1 cellular context compared by ENCODE assay signal in genomic region chr7:155298834-155299538, GRCh38.
TF ChIP-seq lines count a peak whose summit lies in the region.

No MANE protein-coding gene starts in this region.

TF ChIP-seq in K562, 482 proteins besides CTCF, POLR2A, EP300 and RAD21 (continued from another document and continues in another):
- no peak for TF ChIP-seq CHD7 (IDR thresholded peaks at IDR 0.05; ENCODE audit: low read depth, low read length)
- TF ChIP-seq GTF2F1 (IDR thresholded peaks at IDR 0.05; ENCODE audit: low read depth, low read length), result no peak
- no peak for TF ChIP-seq EHMT2 (IDR thresholded peaks at IDR 0.05)
- TF ChIP-seq DACH1 (IDR thresholded peaks at IDR 0.05; ENCODE audit: partially characterized antibody), result peak; percentile 26
- TF ChIP-seq FOXA3 (CRISPR knock-in tag; conservative IDR thresholded peaks at IDR 0.05 in 1 of 2, IDR thresholded peaks at IDR 0.05 in 1 of 2), result peak in 1 of 2 experiments; percentile 60; a peak in 2 of 4 replicates
- TF ChIP-seq OTX1 (CRISPR knock-in tag; IDR thresholded peaks at IDR 0.05), result 0 out of 2 replicates have a peak, but pooled peaks have one; percentile 52
- peak; percentile 1 for TF ChIP-seq ZFP36 (IDR thresholded peaks at IDR 0.05; ENCODE audit: low read depth, low read length, partially characterized antibody)
- TF ChIP-seq ZNF12 (CRISPR knock-in tag; IDR thresholded peaks at IDR 0.05), result no peak
- TF ChIP-seq CAMTA2 (CRISPR knock-in tag; conservative IDR thresholded peaks at IDR 0.05), result no peak
- TF ChIP-seq HDAC2 (IDR thresholded peaks at IDR 0.05), result peak; percentile 82
- TF ChIP-seq HNRNPUL1 (IDR thresholded peaks at IDR 0.05; ENCODE audit: low read length), result no peak
- TF ChIP-seq HBP1 (CRISPR knock-in tag; IDR thresholded peaks at IDR 0.05), result no peak
- TF ChIP-seq TEAD1 (CRISPR knock-in tag; IDR thresholded peaks at IDR 0.05), result 0 out of 4 replicates have a peak, but pooled peaks of 1 of the 2 experiments have one; percentile 35
- TF ChIP-seq BHLHE40 (IDR thresholded peaks at IDR 0.05; ENCODE audit: low read length), result peak; percentile 3; the same call in 1 of the 2 replicates
- TF ChIP-seq NRF1 (conservative IDR thresholded peaks at IDR 0.05 in 1 of 2, IDR thresholded peaks at IDR 0.05 in 1 of 2), result peak in 1 of 2 experiments; percentile 48; a peak in 1 of 4 replicates
- no peak for TF ChIP-seq ZNF561 (CRISPR knock-in tag; conservative IDR thresholded peaks at IDR 0.05)
- TF ChIP-seq KAT2B (IDR thresholded peaks at IDR 0.05; ENCODE audit: low read depth, low read length), result no peak
- TF ChIP-seq MLLT1 (IDR thresholded peaks at IDR 0.05), result 0 out of 4 replicates have a peak, but pooled peaks of 1 of the 2 experiments have one; percentile 27
- TF ChIP-seq ZNF253 (CRISPR knock-in tag; conservative IDR thresholded peaks at IDR 0.05), result no peak
- no peak for TF ChIP-seq ATF1 (CRISPR knock-in tag; IDR thresholded peaks at IDR 0.05)
- peak; percentile 70 for TF ChIP-seq ATF1 (tag; IDR thresholded peaks at IDR 0.05)
- no peak for TF ChIP-seq MEF2A (IDR thresholded peaks at IDR 0.05; ENCODE audit: control insufficient read depth, low read depth, low read length)
- TF ChIP-seq BRD9 (IDR thresholded peaks at IDR 0.05; ENCODE audit: low read depth, partially characterized antibody), result no peak
- 0 out of 2 replicates have a peak, but pooled peaks have one; percentile 3 for TF ChIP-seq SUPT5H (IDR thresholded peaks at IDR 0.05)
- no peak for TF ChIP-seq RFX7 (CRISPR knock-in tag; IDR thresholded peaks at IDR 0.05)
- TF ChIP-seq E2F3 (CRISPR knock-in tag; IDR thresholded peaks at IDR 0.05), result peak; percentile 44; the same call in 1 of the 2 replicates
- TF ChIP-seq RCOR1 (IDR thresholded peaks at IDR 0.05; ENCODE audit: borderline replicate concordance in 1 of 2, low read depth in 2 of 2, low read length in 2 of 2), result peak; percentile 81 to 92; a peak in 3 of 4 replicates
- TF ChIP-seq ZNF518B (CRISPR knock-in tag; IDR thresholded peaks at IDR 0.05), result no peak
- TF ChIP-seq JUND (IDR thresholded peaks at IDR 0.05; ENCODE audit: borderline replicate concordance, low read depth, low read length), result no peak
- peak; percentile 40; the same call in 1 of the 3 replicates for TF ChIP-seq JUND (tag; IDR thresholded peaks at IDR 0.05; ENCODE audit: borderline replicate concordance, low read depth, low read length)
- peak; percentile 76 to 90; a peak in 3 of 4 replicates for TF ChIP-seq FOXK2 (conservative IDR thresholded peaks at IDR 0.05 in 1 of 2, IDR thresholded peaks at IDR 0.05 in 1 of 2; ENCODE audit: low read depth in 2 of 2)
- peak; percentile 87 for TF ChIP-seq USF1 (CRISPR knock-in tag; IDR thresholded peaks at IDR 0.05)
- TF ChIP-seq BRF2 (IDR thresholded peaks at IDR 0.05; ENCODE audit: borderline replicate concordance, insufficient read depth, insufficient read length), result no peak
- TF ChIP-seq SLC30A9 (CRISPR knock-in tag; IDR thresholded peaks at IDR 0.05), result 0 out of 2 replicates have a peak, but pooled peaks have one; percentile 30
- peak; percentile 99 for TF ChIP-seq MNT (conservative IDR thresholded peaks at IDR 0.05)
- TF ChIP-seq MEIS2 (IDR thresholded peaks at IDR 0.05; ENCODE audit: partially characterized antibody), result no peak
